9 cellular contexts compared by ENCODE assay signal in the genomic region with DNA sequence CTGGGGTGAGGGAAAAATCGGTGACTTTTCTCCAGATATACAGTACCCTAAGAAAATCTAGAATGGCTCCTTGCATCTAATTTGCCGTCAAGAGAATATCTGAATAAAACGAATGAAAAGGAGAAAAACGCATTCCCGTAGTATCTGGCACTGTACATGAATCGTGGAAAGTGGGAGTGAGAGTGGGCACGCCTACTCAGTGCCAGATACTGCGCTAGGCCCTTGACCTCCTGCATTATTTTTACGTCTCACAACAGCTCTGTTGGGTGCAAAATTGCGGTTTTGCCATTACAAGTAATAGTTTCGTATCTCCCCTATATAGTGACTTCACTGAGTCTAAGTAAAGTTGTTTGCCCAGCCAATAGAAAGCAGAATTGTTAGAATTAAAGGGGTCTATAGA. TPM values are rescaled to one million over a fixed set of nuclear protein-coding genes. Genes with fewer than 3 reads are reported as not detected.
A peak's percentile ranks its signal among the peaks of the same experiment; 100 is the strongest.
DNase-seq lines count a peak whose midpoint lies in the region; ATAC-seq, FAIRE-seq and TF ChIP-seq lines count a peak whose summit lies in the region.
"Had no signal": no experiment of that assay in that cellular context is flagged by ENCODE, and none has a peak within 500 bp of the region (broad histone marks: within the 10 kb centered on the region; RNA-seq: fewer than 3 reads in every experiment).

No MANE protein-coding gene starts in this region.

- no peak overlapping the region for H3K27ac ChIP-seq in HUES64 (ENCODE audit: low read depth, low read length)

- peak overlapping the region; percentile 73 for H3K9ac ChIP-seq in HUES64 (ENCODE audit: low read depth, low read length)

- peaks cover 16% of the 10 kb centered on the region for H3K4me1 Mint-ChIP-seq in stimulated activated effector memory CD8-positive, alpha-beta T cell treated with anti-CD3 and anti-CD28 coated beads, Interleukin-12 subunit alpha, Interleukin-12 subunit beta, amount 100 ng/mL, for 72 hours

- H3K9me3 ChIP-seq in HUES64 (ENCODE audit: insufficient read depth, low read depth, low read length): no peaks in the 10 kb centered on the region

- no peak overlapping the region for H3K27ac Mint-ChIP-seq in stimulated activated effector memory CD8-positive, alpha-beta T cell treated with anti-CD3 and anti-CD28 coated beads, Interleukin-12 subunit alpha, Interleukin-12 subunit beta, amount 100 ng/mL, for 72 hours

- H3K9me3 Mint-ChIP-seq in stimulated activated effector memory CD8-positive, alpha-beta T cell treated with anti-CD3 and anti-CD28 coated beads, Interleukin-12 subunit alpha, Interleukin-12 subunit beta, amount 100 ng/mL, for 72 hours: no peaks in the 10 kb centered on the region

- no peaks in the 10 kb centered on the region for H3K36me3 Mint-ChIP-seq in stimulated activated effector memory CD8-positive, alpha-beta T cell treated with anti-CD3 and anti-CD28 coated beads, Interleukin-12 subunit alpha, Interleukin-12 subunit beta, amount 100 ng/mL, for 72 hours

- peaks cover 17% of the 10 kb centered on the region; the same call in 1 of the 2 replicates for H3K4me1 ChIP-seq in HUES64 (ENCODE audit: insufficient read depth, low read length)

- H3K36me3 ChIP-seq in HUES64 (ENCODE audit: insufficient read depth, low read length): no peaks in the 10 kb centered on the region

- no peak for TF ChIP-seq CTCF in AG10803 (conservative IDR thresholded peaks at IDR 0.05; ENCODE audit: low read length)
- TF ChIP-seq CTCF in fibroblast of mammary gland (conservative IDR thresholded peaks at IDR 0.05; ENCODE audit: control insufficient read depth, insufficient read depth, low read depth, low read length): no peak

- peak overlapping the region; percentile 51 for H3K4me3 ChIP-seq in AG10803 (ENCODE audit: low read length)
- peak overlapping the region; percentile 56 for H3K4me3 ChIP-seq in HUES64 (ENCODE audit: low read length)
- H3K4me3 ChIP-seq in fibroblast of mammary gland (ENCODE audit: control insufficient read depth, low read depth, low read length): peak overlapping the region; percentile 31

- peak; percentile 38 for ATAC-seq in GM19438 (IDR thresholded peaks at IDR 0.05; ENCODE audit: low read depth, unreplicated experiment)
- ATAC-seq in stimulated activated effector memory CD8-positive, alpha-beta T cell treated with anti-CD3 and anti-CD28 coated beads, Interleukin-12 subunit alpha, Interleukin-12 subunit beta, amount 100 ng/mL, for 72 hours: no peak
- ATAC-seq in HG03565 (IDR thresholded peaks at IDR 0.05; ENCODE audit: unreplicated experiment): no peak

- DNase-seq in AG10803 (ENCODE audit: low read depth): no peak
- DNase-seq in fibroblast of mammary gland (ENCODE audit: low read depth): no peak
- DNase-seq in stimulated activated effector memory CD8-positive, alpha-beta T cell treated with anti-CD3 and anti-CD28 coated beads, Interleukin-12 subunit alpha, Interleukin-12 subunit beta, amount 100 ng/mL, for 72 hours (ENCODE audit: low spot score in 2 of 2): no peak
- no peak for DNase-seq in urothelium cell line (ENCODE audit: low spot score)
- no peak for DNase-seq in anterior cingulate cortex (lab: John Stamatoyannopoulos, UW)

- FAIRE-seq in urothelium cell line (lab: Jason Lieb, UNC): no peak
- FAIRE-seq: endometrium had no signal

- H3K4me3 Mint-ChIP-seq in stimulated activated effector memory CD8-positive, alpha-beta T cell treated with anti-CD3 and anti-CD28 coated beads, Interleukin-12 subunit alpha, Interleukin-12 subunit beta, amount 100 ng/mL, for 72 hours: peak overlapping the region; percentile 61

- WGBS in HUES64: 70% methylated on average over 11 of the region's 11 CpGs

- peaks cover 63% of the 10 kb centered on the region for H3K27me3 ChIP-seq in HUES64 (ENCODE audit: insufficient read depth, low read length)

RNA-seq across cellular contexts. Expression of a gene that starts 1.3 kb away (rescaled TPM):
- 1.7 TPM for polyA plus RNA-seq in HUES64 (2013, experiment 1 of 2)
- polyA plus RNA-seq in HUES64 (2013, experiment 2 of 2): 2.0 TPM

RNA-seq across cellular contexts. Expression of a gene that starts 48.9 kb away (rescaled TPM):
- 0.30 TPM for polyA plus RNA-seq in HUES64 (2013, experiment 1 of 2)
- polyA plus RNA-seq in HUES64 (2013, experiment 2 of 2): 0.51 TPM
